ENCODE assay signal across 16 cellular contexts in genomic region chr7:115869225-115869624, GRCh38.
"Had no signal": no experiment of that assay in that cellular context is flagged by ENCODE, and none has a peak within 500 bp of the region (broad histone marks: within the 10 kb centered on the region; RNA-seq: fewer than 3 reads in every experiment).

No MANE protein-coding gene starts in this region.

- H3K4me1 ChIP-seq: esophagus muscularis mucosa, neural progenitor cell, right lobe of liver had no signal

- H3K4me3 ChIP-seq: cardiac muscle cell, esophagus muscularis mucosa, neural progenitor cell, right lobe of liver, smooth muscle cell had no signal

- DNase-seq: activated B cell treated with CpG ODN at 0.5 μM for 24 hours; activated CD4-positive, alpha-beta T cell treated with anti-CD3 and anti-CD28 coated beads, Interleukin-2, amount 10 ng/mL, durations not matched to agents 24 days and 14 days; activated naive CD4-positive, alpha-beta T cell treated with anti-CD3 and anti-CD28 coated beads for 36 hours; activated naive CD8-positive, alpha-beta T cell treated with anti-CD3 and anti-CD28 coated beads, Interleukin-2, amount 50 U/mL, for 24 hours; mammary epithelial cell; naive B cell; right lobe of liver; stimulated activated naive CD8-positive, alpha-beta T cell treated with anti-CD3 and anti-CD28 coated beads, Interleukin-15, amount 100 ng/mL, for 72 hours; T-helper 2 cell had no signal

- H3K4me2 ChIP-seq: neural progenitor cell, smooth muscle cell had no signal

- H3K27ac ChIP-seq: cardiac muscle cell, esophagus muscularis mucosa, neural progenitor cell, right lobe of liver had no signal

- H3K36me3 ChIP-seq: cardiac muscle cell, esophagus muscularis mucosa, neural progenitor cell, right lobe of liver had no signal

- H3K9ac ChIP-seq: neural progenitor cell had no signal

- H2AFZ ChIP-seq: neural progenitor cell had no signal

- FAIRE-seq: colon, islet of Langerhans had no signal

- H3K27me3 ChIP-seq: cardiac muscle cell, esophagus muscularis mucosa, neural progenitor cell, right lobe of liver had no signal

- H3K9me3 ChIP-seq: esophagus muscularis mucosa, right lobe of liver had no signal

- ATAC-seq: activated naive CD8-positive, alpha-beta T cell treated with anti-CD3 and anti-CD28 coated beads, Interleukin-2, amount 50 U/mL, for 24 hours; left lobe of liver; right lobe of liver; stimulated activated naive CD8-positive, alpha-beta T cell treated with anti-CD3 and anti-CD28 coated beads, Interleukin-15, amount 100 ng/mL, for 72 hours had no signal
